In the genomic region with DNA sequence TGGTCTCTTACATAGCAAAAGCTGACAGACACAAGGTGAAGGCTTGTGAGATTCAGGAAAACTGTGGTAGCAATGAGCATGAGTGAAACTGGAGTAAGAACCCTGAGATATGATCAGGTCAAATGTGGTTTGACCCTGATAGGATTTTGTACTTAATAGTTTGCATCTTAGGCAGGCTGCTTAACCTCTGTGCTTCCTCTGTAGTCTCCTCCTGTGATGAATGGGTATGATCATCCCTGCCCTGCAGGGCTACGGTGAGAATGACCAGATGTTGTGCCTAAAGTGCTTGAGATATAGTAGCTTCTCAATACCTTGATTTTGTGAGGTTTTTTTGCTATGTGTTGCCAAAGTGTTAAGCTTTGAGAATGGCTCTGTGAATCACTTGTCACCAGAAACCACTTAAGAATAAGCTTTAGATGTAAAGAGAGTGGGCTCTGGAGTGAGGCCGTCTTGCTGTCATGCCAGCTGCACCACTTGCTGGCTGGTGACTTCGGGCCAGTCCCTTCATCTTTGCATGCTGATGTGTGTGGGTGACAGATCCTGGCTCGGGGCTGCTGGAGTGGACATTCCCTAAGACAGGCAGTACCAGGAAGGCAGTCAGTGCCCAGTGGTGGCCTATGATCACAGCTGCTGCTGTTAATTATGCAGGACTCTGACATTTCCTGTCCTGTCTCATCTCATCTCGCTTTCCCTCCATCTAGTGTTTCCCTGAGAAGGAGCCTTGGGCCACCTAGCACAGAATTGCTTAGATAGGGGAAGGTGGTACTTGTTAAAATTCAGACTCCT, we compare ENCODE assay signal across 16 cellular contexts.
A peak's percentile ranks its signal among the peaks of the same experiment; 100 is the strongest.
DNase-seq lines count a peak whose midpoint lies in the region; ATAC-seq and TF ChIP-seq lines count a peak whose summit lies in the region.
"Had no signal": no experiment of that assay in that cellular context is flagged by ENCODE, and none has a peak within 500 bp of the region (broad histone marks: within the 10 kb centered on the region; RNA-seq: fewer than 3 reads in every experiment).

No MANE protein-coding gene starts in this region.

- H3K14ac ChIP-seq in neuronal stem cell (ENCODE audit: low read length): no peak overlapping the region

- H3K27ac ChIP-seq in neuronal stem cell (replicated peaks; ENCODE audit: low read length) (no peak overlapping the region), tibial nerve (peak overlapping the region; percentile 62 to 78 (median 70)), stomach (no peak overlapping the region)
- H3K27ac ChIP-seq: BLaER1 treated with 17β-estradiol and CSF1 and Interleukin-3, amounts not matched to agents 10 nM and 100 nM had no signal

- no peak for ATAC-seq in stimulated activated naive CD8-positive, alpha-beta T cell treated with anti-CD3 and anti-CD28 coated beads, Interleukin-15, Interleukin-2, amounts not matched to agents 100 U/mL and 50 U/mL, for 24 hours
- no peak for ATAC-seq in GM19035 (IDR thresholded peaks at IDR 0.05; ENCODE audit: unreplicated experiment)
- ATAC-seq: CD8-positive, alpha-beta T cell; Panc1 had no signal

- H3K4me1 ChIP-seq in neuronal stem cell (ENCODE audit: control insufficient read depth in 2 of 2, insufficient read depth in 1 of 2, low read depth in 1 of 2, low read length in 2 of 2) (peaks cover 0 to 3% of the 10 kb centered on the region in 2 donors), tibial nerve (peaks cover 0 to 24% (median 9%) of the 10 kb centered on the region in 4 donors), stomach (no peaks in the 10 kb centered on the region)

- DNase-seq in LHCN-M2 (ENCODE audit: low read depth) (peak; percentile 47), amniotic epithelial cell (ENCODE audit: low read depth) (peak; percentile 3), neuronal stem cell (ENCODE audit: low spot score) (no peak), tibial nerve (ENCODE audit: low spot score in 2 of 2) (no peak), stomach (no peak)
- no peak for DNase-seq in stimulated activated naive CD8-positive, alpha-beta T cell treated with anti-CD3 and anti-CD28 coated beads, Interleukin-15, Interleukin-2, amounts not matched to agents 100 U/mL and 50 U/mL, for 24 hours
- DNase-seq: CD8-positive, alpha-beta T cell; DMS79; KG1; NCI-H1417; NCI-H187; NCI-H345; NCI-H526 treated with DMSO at 0.1 percent for 48 hours had no signal

- H2BK15ac ChIP-seq in neuronal stem cell (ENCODE audit: low read length): no peak overlapping the region

- H3K36me3 ChIP-seq in neuronal stem cell (replicated peaks in 1 of 2; ENCODE audit: control insufficient read depth in 2 of 2, insufficient read depth in 2 of 2, low read length in 2 of 2): no peaks in the 10 kb centered on the region
- no peaks in the 10 kb centered on the region for H3K36me3 ChIP-seq in tibial nerve
- no peaks in the 10 kb centered on the region for H3K36me3 ChIP-seq in stomach
- H3K36me3 ChIP-seq: BLaER1 treated with 17β-estradiol and CSF1 and Interleukin-3, amounts not matched to agents 10 nM and 100 nM had no signal

- H3K4ac ChIP-seq in neuronal stem cell (ENCODE audit: low read length): no peak overlapping the region

- no peak overlapping the region for H2BK120ac ChIP-seq in neuronal stem cell (ENCODE audit: low read depth, low read length)

- no peak overlapping the region for H4K8ac ChIP-seq in neuronal stem cell (ENCODE audit: low read depth, low read length)

- no peak overlapping the region for H3K23ac ChIP-seq in neuronal stem cell (ENCODE audit: low read depth, low read length, poor library complexity)

- no peak overlapping the region for H2BK12ac ChIP-seq in neuronal stem cell (ENCODE audit: low read length)

- intact Hi-C loops in stomach (cut with DNase I; ENCODE audit: low total_unique reads): no loop called here

- peaks cover 0 to 3% (median 0%) of the 10 kb centered on the region in 3 experiments for H3K27me3 ChIP-seq in neuronal stem cell (ENCODE audit: control insufficient read depth in 3 of 3, insufficient read depth in 3 of 3, low read depth in 1 of 3, low read length in 3 of 3)
- H3K27me3 ChIP-seq in tibial nerve: no peaks in the 10 kb centered on the region
- no peaks in the 10 kb centered on the region for H3K27me3 ChIP-seq in stomach
- H3K27me3 ChIP-seq: BLaER1 treated with 17β-estradiol and CSF1 and Interleukin-3, amounts not matched to agents 10 nM and 100 nM had no signal

- TF ChIP-seq CTCF in tibial nerve (IDR thresholded peaks at IDR 0.05) (no peak), stomach (IDR thresholded peaks at IDR 0.05) (no peak)

- H3K9me3 ChIP-seq in neuronal stem cell (replicated peaks in 1 of 2; ENCODE audit: control insufficient read depth in 2 of 2, insufficient read depth in 1 of 2, low read depth in 1 of 2, low read length in 2 of 2) (no peaks in the 10 kb centered on the region), tibial nerve (peaks cover 0 to 6% (median 0%) of the 10 kb centered on the region in 4 donors), stomach (peaks cover 0 to 10% (median 0%) of the 10 kb centered on the region in 4 donors)

- H3K79me1 ChIP-seq in neuronal stem cell (ENCODE audit: low read depth, low read length): no peaks in the 10 kb centered on the region

- TF ChIP-seq POLR2A in tibial nerve (IDR thresholded peaks at IDR 0.05) (no peak), stomach (IDR thresholded peaks at IDR 0.05) (no peak)

- no peak overlapping the region for H2AFZ ChIP-seq in neuronal stem cell (ENCODE audit: low read length)

- H2BK5ac ChIP-seq in neuronal stem cell (ENCODE audit: low read length): no peak overlapping the region

- no peak overlapping the region for H3K4me3 ChIP-seq in neuronal stem cell (ENCODE audit: low read length in 2 of 2)
- H3K4me3 ChIP-seq in tibial nerve: no peak overlapping the region
- no peak overlapping the region for H3K4me3 ChIP-seq in stomach
- H3K4me3 ChIP-seq: BLaER1 treated with 17β-estradiol and CSF1 and Interleukin-3, amounts not matched to agents 10 nM and 100 nM had no signal

- TF ChIP-seq EP300 in tibial nerve (IDR thresholded peaks at IDR 0.05): no peak
- no peak for TF ChIP-seq EP300 in stomach (IDR thresholded peaks at IDR 0.05)

- H3K9ac ChIP-seq in neuronal stem cell (ENCODE audit: low read depth, low read length, poor library complexity): peak overlapping the region; percentile 61
- H3K9ac ChIP-seq: BLaER1 treated with 17β-estradiol and CSF1 and Interleukin-3, amounts not matched to agents 10 nM and 100 nM had no signal

- no peak overlapping the region for H2AK5ac ChIP-seq in neuronal stem cell (ENCODE audit: low read depth, low read length)

- H4K91ac ChIP-seq in neuronal stem cell (ENCODE audit: low read depth, low read length, poor library complexity): no peak overlapping the region

- no peak overlapping the region for H3K4me2 ChIP-seq in neuronal stem cell (ENCODE audit: insufficient read depth, low read length, poor library complexity, severe bottlenecking)
- H3K4me2 ChIP-seq: BLaER1 treated with 17β-estradiol and CSF1 and Interleukin-3, amounts not matched to agents 10 nM and 100 nM had no signal

- WGBS in neuronal stem cell (ENCODE audit: extremely low coverage in 2 of 2, insufficient read length in 2 of 2, insufficient replicate concordance in 1 of 2), 2 donors: no CpG with 5 or more reads among the region's 5 CpGs
- 63% methylated on average over 5 of the region's 5 CpGs for WGBS in tibial nerve, 2 donors
- WGBS in stomach, 5 donors: 74 to 83% (median 78%) methylated on average over 4 to 5 of the region's 5 CpGs

- H3K18ac ChIP-seq in neuronal stem cell (ENCODE audit: low read length): no peak overlapping the region

Comparison
In these comparisons a context has a peak if more than half of its experiments do, and no peak if none do; other contexts are left out.
1. DNase-seq: peak in LHCN-M2 (single experiment) and amniotic epithelial cell (single experiment); none in neuronal stem cell (single experiment), tibial nerve (0 of 2), stomach (single experiment) and stimulated activated naive CD8-positive, alpha-beta T cell treated with anti-CD3 and anti-CD28 coated beads, Interleukin-15, Interleukin-2, amounts not matched to agents 100 U/mL and 50 U/mL, for 24 hours (single experiment).
2. H3K27ac ChIP-seq: peak in tibial nerve (4 of 4); none in neuronal stem cell (single experiment) and stomach (0 of 5).